ENCODE assay signal across 1 cellular context in genomic region chr2:10223471-10223870, GRCh38.
TF ChIP-seq lines count a peak whose summit lies in the region.

No MANE protein-coding gene starts in this region.

TF ChIP-seq in GM23338, 12 proteins besides CTCF, POLR2A, EP300 and RAD21 (continued from another document):
- TF ChIP-seq REST (IDR thresholded peaks at IDR 0.05; ENCODE audit: unreplicated experiment) (no peak), STAT1 (IDR thresholded peaks at IDR 0.05; ENCODE audit: unreplicated experiment) (no peak), NANOG (IDR thresholded peaks at IDR 0.05; ENCODE audit: borderline replicate concordance) (no peak), JUNB (IDR thresholded peaks at IDR 0.05; ENCODE audit: unreplicated experiment) (no peak), CREB1 (CRISPR knock-in tag; IDR thresholded peaks at IDR 0.05; ENCODE audit: low read depth) (no peak), ZNF462 (CRISPR knock-in tag; IDR thresholded peaks at IDR 0.05) (no peak), ZNF331 (CRISPR knock-in tag; IDR thresholded peaks at IDR 0.05; ENCODE audit: low read depth) (no peak), EZH2phosphoT487 (IDR thresholded peaks at IDR 0.05; ENCODE audit: unreplicated experiment) (no peak), POLR2AphosphoS5 (IDR thresholded peaks at IDR 0.05; ENCODE audit: low read depth) (no peak), EZH2 (IDR thresholded peaks at IDR 0.05; ENCODE audit: low read depth, unreplicated experiment) (no peak), ZNF114 (CRISPR knock-in tag; IDR thresholded peaks at IDR 0.05) (no peak)
TF ChIP-seq in GM23338: peak in this region for 0.
